In genomic region chr2:176879596-176879995, GRCh38 we compare ENCODE assay signal across 23 cellular contexts.
"Had no signal": no experiment of that assay in that cellular context is flagged by ENCODE, and none has a peak within 500 bp of the region (broad histone marks: within the 10 kb centered on the region; RNA-seq: fewer than 3 reads in every experiment).

No MANE protein-coding gene starts in this region.

- H3K4me3 Mint-ChIP-seq: activated CD8-positive, alpha-beta memory T cell treated with anti-CD3 and anti-CD28 coated beads, Interleukin-2, amount 10 ng/mL, durations not matched to agents 7 days and 5 days; activated naive CD4-positive, alpha-beta T cell treated with anti-CD3 and anti-CD28 coated beads for 36 hours; activated naive CD8-positive, alpha-beta T cell treated with anti-CD3 and anti-CD28 coated beads, Interleukin-2, amount 50 U/mL, for 24 hours; naive thymus-derived CD8-positive, alpha-beta T cell had no signal

- H3K9me3 Mint-ChIP-seq: activated naive CD8-positive, alpha-beta T cell treated with anti-CD3 and anti-CD28 coated beads, Interleukin-2, amount 50 U/mL, for 24 hours had no signal

- ATAC-seq: activated CD8-positive, alpha-beta memory T cell treated with anti-CD3 and anti-CD28 coated beads, Interleukin-2, amount 10 ng/mL, durations not matched to agents 7 days and 5 days; activated naive CD8-positive, alpha-beta T cell treated with anti-CD3 and anti-CD28 coated beads, Interleukin-2, amount 50 U/mL, for 24 hours; naive thymus-derived CD8-positive, alpha-beta T cell had no signal

- H3K27me3 ChIP-seq: ascending aorta, breast epithelium, esophagus squamous epithelium, tibial artery, vagina had no signal

- H3K27ac ChIP-seq: ascending aorta, breast epithelium, esophagus squamous epithelium, tibial artery, vagina, WERI-Rb-1 had no signal

- H3K4me1 Mint-ChIP-seq: naive thymus-derived CD8-positive, alpha-beta T cell had no signal

- DNase-seq: activated CD4-positive, alpha-beta T cell treated with anti-CD3 and anti-CD28 coated beads, Interleukin-2, amount 50 U/mL, for 48 hours; activated CD8-positive, alpha-beta memory T cell treated with anti-CD3 and anti-CD28 coated beads, Interleukin-2, amount 10 ng/mL, durations not matched to agents 7 days and 5 days; activated naive CD4-positive, alpha-beta T cell treated with anti-CD3 and anti-CD28 coated beads for 36 hours; activated naive CD8-positive, alpha-beta T cell treated with anti-CD3 and anti-CD28 coated beads, Interleukin-2, amount 50 U/mL, for 24 hours; activated T-cell treated with anti-CD3 and anti-CD28 coated beads, Interleukin-2, amount 50 U/mL, for 1 hour; cerebellar nuclear complex; effector CD8-positive, alpha-beta T cell; esophagus squamous epithelium; hypothalamus; kidney; mesenchymal stem cell; naive thymus-derived CD8-positive, alpha-beta T cell; nucleus accumbens; posterior cingulate gyrus; retina; stimulated activated CD4-positive, alpha-beta T cell treated with anti-CD3 and anti-CD28 coated beads, Interleukin-12 subunit alpha, Interleukin-12 subunit beta, amount 100 ng/mL, for 4 hours; stimulated activated CD4-positive, alpha-beta T cell treated with anti-CD3 and anti-CD28 coated beads, Interleukin-2, amount 100 ng/mL, for 24 hours; tibial artery; WERI-Rb-1 had no signal

- H3K9me3 ChIP-seq: ascending aorta, breast epithelium, esophagus squamous epithelium, tibial artery, vagina had no signal

- H3K36me3 Mint-ChIP-seq: naive thymus-derived CD8-positive, alpha-beta T cell had no signal

- H3K27ac Mint-ChIP-seq: activated CD8-positive, alpha-beta memory T cell treated with anti-CD3 and anti-CD28 coated beads, Interleukin-2, amount 10 ng/mL, durations not matched to agents 7 days and 5 days; activated naive CD4-positive, alpha-beta T cell treated with anti-CD3 and anti-CD28 coated beads for 36 hours; activated naive CD8-positive, alpha-beta T cell treated with anti-CD3 and anti-CD28 coated beads, Interleukin-2, amount 50 U/mL, for 24 hours; activated T-helper 2 cell treated with anti-CD3 and anti-CD28 coated beads, Interferon-gamma antibody, Interleukin-2, Interleukin-4, amounts not matched to agents 10 μg/mL and 5 μg/mL and 100 μg/mL, durations not matched to agents 14 hours and 24 hours and 36 hours; naive thymus-derived CD8-positive, alpha-beta T cell had no signal

- H3K27me3 Mint-ChIP-seq: activated CD8-positive, alpha-beta memory T cell treated with anti-CD3 and anti-CD28 coated beads, Interleukin-2, amount 10 ng/mL, durations not matched to agents 7 days and 5 days; activated naive CD8-positive, alpha-beta T cell treated with anti-CD3 and anti-CD28 coated beads, Interleukin-2, amount 50 U/mL, for 24 hours; naive thymus-derived CD8-positive, alpha-beta T cell had no signal
